Comparison of ENCODE assay signal across 14 cellular contexts in genomic region chr7:101527844-101528667, GRCh38.
DNase-seq lines count a peak whose midpoint lies in the region; ATAC-seq, FAIRE-seq and TF ChIP-seq lines count a peak whose summit lies in the region.
"Had no signal": no experiment of that assay in that cellular context is flagged by ENCODE, and none has a peak within 500 bp of the region (broad histone marks: within the 10 kb centered on the region; RNA-seq: fewer than 3 reads in every experiment).

No MANE protein-coding gene starts in this region.

- H3K36me3 ChIP-seq in right lobe of liver (no peaks in the 10 kb centered on the region), HepG2 (replicated peaks in 1 of 2; ENCODE audit: control insufficient read depth in 1 of 2, insufficient read depth in 2 of 2, low read length in 2 of 2) (no peaks in the 10 kb centered on the region), OCI-LY7 (ENCODE audit: insufficient read depth, low read length) (no peaks in the 10 kb centered on the region)

- in situ Hi-C loops in HepG2 (cut with HindIII; ENCODE audit: extremely low pct_ligation_motif_present, low pct_unique_long_range_greater_than_20kb), result no loop called here

- TF ChIP-seq RAD21 in HepG2 (CRISPR knock-in tag; IDR thresholded peaks at IDR 0.05), result no peak

- no peaks in the 10 kb centered on the region for H3K79me2 ChIP-seq in HepG2 (ENCODE audit: insufficient read depth, low read length)
- no peaks in the 10 kb centered on the region for H3K79me2 ChIP-seq in OCI-LY7 (ENCODE audit: insufficient read depth, low read depth, low read length)

- H3K27me3 ChIP-seq in right lobe of liver (no peaks in the 10 kb centered on the region), HepG2 (ENCODE audit: control insufficient read depth in 1 of 2, insufficient read depth in 2 of 2, low read length in 2 of 2) (no peaks in the 10 kb centered on the region)

- DNase-seq in right lobe of liver, result no peak
- no peak for DNase-seq in HepG2 (ENCODE audit: low spot score)
- DNase-seq in coronary artery (ENCODE audit: low spot score), result no peak
- DNase-seq in medulla oblongata (ENCODE audit: extremely low spot score), result peak; percentile 55
- DNase-seq in activated CD4-positive, CD25-positive, alpha-beta regulatory T cell (lab: John Stamatoyannopoulos, UW), result no peak
- DNase-seq in activated CD8-positive, alpha-beta memory T cell treated with anti-CD3 and anti-CD28 coated beads, Interleukin-2, amount 50 U/mL, for 4 hours, result no peak
- no peak for DNase-seq in activated gamma-delta T cell treated with Interleukin-2 at 50 U/mL for 16 hours
- DNase-seq in OCI-LY7 (ENCODE audit: low spot score), result no peak
- DNase-seq: activated CD4-positive, alpha-beta T cell treated with anti-CD3 and anti-CD28 coated beads for 48 hours; activated naive CD4-positive, alpha-beta T cell treated with Interleukin-2 at 50 U/mL for 16 hours; effector CD8-positive, alpha-beta T cell; Karpas-422 had no signal

- TF ChIP-seq CTCF in right lobe of liver (IDR thresholded peaks at IDR 0.05), result no peak
- TF ChIP-seq CTCF in HepG2 (CRISPR knock-in tag; IDR thresholded peaks at IDR 0.05), result no peak
- no peak for TF ChIP-seq CTCF in coronary artery (IDR thresholded peaks at IDR 0.05)
- TF ChIP-seq CTCF in OCI-LY7 (conservative IDR thresholded peaks at IDR 0.05; ENCODE audit: low read length), result no peak

- H3K4me3 ChIP-seq in right lobe of liver (no peak overlapping the region), HepG2 (replicated peaks in 1 of 3; ENCODE audit: insufficient read depth in 1 of 3, low read depth in 2 of 3, low read length in 3 of 3) (no peak overlapping the region), coronary artery (no peak overlapping the region), OCI-LY7 (ENCODE audit: low read depth, low read length, poor library complexity, severe bottlenecking) (no peak overlapping the region)
- H3K4me3 ChIP-seq: GM23338, SK-N-MC had no signal

- H2AFZ ChIP-seq in HepG2 (ENCODE audit: low read length), result no peak overlapping the region
- H2AFZ ChIP-seq in OCI-LY7 (ENCODE audit: low read length), result no peak overlapping the region
- H2AFZ ChIP-seq: GM23338 had no signal

- no TSS peak for BruUV-seq in HepG2 (replicated peaks; lab: Mats Ljungman, UMichigan)
- BruUV-seq in OCI-LY7 (replicated peaks; lab: Mats Ljungman, UMichigan), result no TSS peak

- WGBS in right lobe of liver (ENCODE audit: insufficient coverage, low coverage, low lambda C conversion rate, missing lambda C conversion rate), result 55% methylated on average over 8 of the region's 13 CpGs
- WGBS in HepG2 (ENCODE audit: low lambda C conversion rate), result 80% methylated on average over 9 of the region's 13 CpGs

- no peak for TF ChIP-seq POLR2A in right lobe of liver (IDR thresholded peaks at IDR 0.05)
- no peak for TF ChIP-seq POLR2A in HepG2 (IDR thresholded peaks at IDR 0.05; ENCODE audit: insufficient read depth in 1 of 2, low read depth in 2 of 2, low read length in 2 of 2)

- CTCF ChIA-PET in HepG2 (lab: Yijun Ruan, JAX; ENCODE audit: low intra/inter-chr PET ratio, low total read pairs), result no interaction called here
- CTCF ChIA-PET in OCI-LY7 (lab: Charles Lee; ENCODE audit: unreplicated experiment), result no interaction called here

- no peaks in the 10 kb centered on the region for H3K9me3 ChIP-seq in right lobe of liver
- no peaks in the 10 kb centered on the region for H3K9me3 ChIP-seq in HepG2 (ENCODE audit: low read length)
- H3K9me3 ChIP-seq in OCI-LY7 (ENCODE audit: low read length), result peaks cover 6% of the 10 kb centered on the region; the same call in 1 of the 2 replicates

- TF ChIP-seq EP300 in HepG2 (IDR thresholded peaks at IDR 0.05; ENCODE audit: low read depth in 2 of 2, low read length in 2 of 2) (no peak), HepG2 (CRISPR knock-in tag; IDR thresholded peaks at IDR 0.05; ENCODE audit: borderline replicate concordance) (no peak)

- intact Hi-C loops in right lobe of liver (cut with DNase I) (no loop called here), HepG2 (cut with micrococcal nuclease; ENCODE audit: unreplicated experiment) (no loop called here), OCI-LY7 (cut with micrococcal nuclease; ENCODE audit: unreplicated experiment) (no loop called here)

- FAIRE-seq in HepG2 (lab: Jason Lieb, UNC), result no peak

- no peak overlapping the region for H3K9ac ChIP-seq in HepG2 (ENCODE audit: insufficient read depth, low read depth, low read length)

- H4K20me1 ChIP-seq in HepG2 (ENCODE audit: insufficient read depth, low read length) (no peaks in the 10 kb centered on the region), OCI-LY7 (ENCODE audit: insufficient read depth, low read length) (no peaks in the 10 kb centered on the region)

- H3K4me2 ChIP-seq in HepG2 (ENCODE audit: low read depth, low read length) (no peak overlapping the region), OCI-LY7 (ENCODE audit: low read length) (no peak overlapping the region)
- H3K4me2 ChIP-seq: GM23338 had no signal

- ATAC-seq in right lobe of liver (peak; percentile 64 to 84 (median 68)), HepG2 (no peak)
- ATAC-seq: GM23338 had no signal

- no peaks in the 10 kb centered on the region for H3K9me2 ChIP-seq in OCI-LY7 (ENCODE audit: insufficient read depth, low read length)

- H3K27ac ChIP-seq in right lobe of liver (no peak overlapping the region), HepG2 (ENCODE audit: extremely low read length, insufficient read depth, low read length) (no peak overlapping the region), coronary artery (peak overlapping the region; percentile 31 to 46), OCI-LY7 (ENCODE audit: low read depth, low read length, poor library complexity, severe bottlenecking) (no peak overlapping the region)
- H3K27ac ChIP-seq: SK-N-MC had no signal

- peaks cover 0 to 9% (median 0%) of the 10 kb centered on the region in 4 donors for H3K4me1 ChIP-seq in right lobe of liver
- H3K4me1 ChIP-seq in HepG2 (ENCODE audit: insufficient read depth, low read length), result no peaks in the 10 kb centered on the region
- no peaks in the 10 kb centered on the region for H3K4me1 ChIP-seq in OCI-LY7 (ENCODE audit: insufficient read depth, low read length, poor library complexity, severe bottlenecking)

- POLR2A ChIA-PET in HepG2 (lab: Yijun Ruan, JAX), result no interaction called here
- POLR2A ChIA-PET in OCI-LY7 (lab: Charles Lee), result no interaction called here

TF ChIP-seq in HepG2, 621 proteins besides CTCF, POLR2A, EP300 and RAD21:
- TF ChIP-seq REL (CRISPR knock-in tag; conservative IDR thresholded peaks at IDR 0.05) (no peak), ZFYVE20 (CRISPR knock-in tag; IDR thresholded peaks at IDR 0.05; ENCODE audit: borderline replicate concordance, low read depth) (no peak), MTA1 (CRISPR knock-in tag; IDR thresholded peaks at IDR 0.05; ENCODE audit: borderline replicate concordance) (no peak)
TF ChIP-seq in HepG2: peak in this region for 0.

Comparison
In these comparisons a context has a peak if more than half of its experiments do, and no peak if none do; other contexts are left out.
1. H3K27ac ChIP-seq: peak in coronary artery (2 of 2); none in right lobe of liver (0 of 3), HepG2 (single experiment) and OCI-LY7 (single experiment).